29 cellular contexts compared by ENCODE assay signal in the genomic region with DNA sequence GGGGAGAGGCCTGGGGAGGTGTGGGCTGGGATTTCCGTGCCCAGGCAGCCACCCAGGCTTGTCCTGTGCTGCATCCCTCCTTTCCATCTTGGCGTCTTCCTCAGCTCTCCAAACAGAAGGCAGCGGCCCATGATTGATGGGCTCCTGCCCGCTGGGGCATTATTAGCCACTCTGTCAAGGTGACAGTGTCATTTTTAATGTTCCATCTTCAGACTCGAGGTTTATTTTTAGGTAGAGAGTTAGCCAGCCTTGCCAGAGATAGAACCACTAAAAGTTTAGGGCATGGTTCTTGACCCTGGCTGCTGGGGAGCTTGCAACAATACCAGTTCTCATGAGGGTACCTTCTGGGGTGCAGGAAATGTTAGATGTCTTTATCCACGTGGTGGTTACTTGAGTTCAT. TPM values are rescaled to one million over a fixed set of nuclear protein-coding genes. Genes with fewer than 3 reads are reported as not detected.
"Had no signal": no experiment of that assay in that cellular context is flagged by ENCODE, and none has a peak within 500 bp of the region (broad histone marks: within the 10 kb centered on the region; RNA-seq: fewer than 3 reads in every experiment).

No MANE protein-coding gene starts in this region.

- H3K9me3 ChIP-seq: colonic mucosa, left lung, lower lobe of right lung, suprapubic skin, transverse colon, upper lobe of right lung, uterus had no signal

- H3K27me3 ChIP-seq: colonic mucosa, esophagus muscularis mucosa, foreskin keratinocyte, gastroesophageal sphincter, left lung, ovary, suprapubic skin, transverse colon, upper lobe of right lung, uterus had no signal

- H3K36me3 Mint-ChIP-seq: immature natural killer cell; naive thymus-derived CD8-positive, alpha-beta T cell had no signal

- H3K27ac ChIP-seq: colonic mucosa, esophagus muscularis mucosa, foreskin keratinocyte, gastroesophageal sphincter, left lung, lower lobe of right lung, ovary, suprapubic skin, transverse colon, upper lobe of right lung, uterus had no signal

- ATAC-seq: foreskin keratinocyte; gastroesophageal sphincter; left lung; lower lobe of right lung; naive thymus-derived CD8-positive, alpha-beta T cell; sciatic nerve; stimulated activated naive CD8-positive, alpha-beta T cell treated with anti-CD3 and anti-CD28 coated beads, Interleukin-15, amount 100 ng/mL, for 72 hours; upper lobe of right lung had no signal

- DNase-seq: colonic mucosa; effector CD8-positive, alpha-beta T cell; foreskin keratinocyte; hypothalamus; immature natural killer cell; islet precursor cell; left lung; lower lobe of right lung; naive thymus-derived CD8-positive, alpha-beta T cell; nephron progenitor cell; occipital lobe; ovary; retina; stimulated activated CD4-positive, alpha-beta T cell treated with anti-CD3 and anti-CD28 coated beads, Interleukin-12 subunit alpha, Interleukin-12 subunit beta, amount 100 ng/mL, for 4 hours; stimulated activated CD4-positive, alpha-beta T cell treated with anti-CD3 and anti-CD28 coated beads, Interleukin-1b, Interleukin-23, amount 100 ng/mL, for 48 hours; stimulated activated CD4-positive, alpha-beta T cell treated with anti-CD3 and anti-CD28 coated beads, Interleukin-4, amount 100 ng/mL, for 1 hour; stimulated activated CD8-positive, alpha-beta memory T cell treated with anti-CD3 and anti-CD28 coated beads, Interleukin-4, amount 100 ng/mL, for 48 hours; stimulated activated naive CD4-positive, alpha-beta T cell; stimulated activated naive CD8-positive, alpha-beta T cell treated with anti-CD3 and anti-CD28 coated beads, Interleukin-15, amount 100 ng/mL, for 72 hours; transverse colon; upper lobe of right lung; uterus had no signal

- H3K36me3 ChIP-seq: colonic mucosa, esophagus muscularis mucosa, gastroesophageal sphincter, left lung, lower lobe of right lung, ovary, suprapubic skin, transverse colon, upper lobe of right lung, uterus had no signal

- H3K27ac Mint-ChIP-seq: dendritic cell treated with granulocyte-macrophage colony-stimulating factor and Interleukin-4, amounts not matched to agents 40 ng/mL and 50 ng/mL, for 4 days; immature natural killer cell; naive thymus-derived CD8-positive, alpha-beta T cell; nephron progenitor cell had no signal

- H3K4me3 ChIP-seq: colonic mucosa, esophagus muscularis mucosa, gastroesophageal sphincter, left lung, lower lobe of right lung, ovary, smooth muscle cell, suprapubic skin, transverse colon, upper lobe of right lung, uterus had no signal

- H3K9me3 Mint-ChIP-seq: dendritic cell treated with granulocyte-macrophage colony-stimulating factor and Interleukin-4, amounts not matched to agents 40 ng/mL and 50 ng/mL, for 4 days; immature natural killer cell; stimulated activated naive CD8-positive, alpha-beta T cell treated with anti-CD3 and anti-CD28 coated beads, Interleukin-15, amount 100 ng/mL, for 72 hours had no signal

- H3K4me1 Mint-ChIP-seq: immature natural killer cell; naive thymus-derived CD8-positive, alpha-beta T cell; stimulated activated naive CD8-positive, alpha-beta T cell treated with anti-CD3 and anti-CD28 coated beads, Interleukin-15, amount 100 ng/mL, for 72 hours had no signal

- H3K4me3 Mint-ChIP-seq: dendritic cell treated with granulocyte-macrophage colony-stimulating factor and Interleukin-4, amounts not matched to agents 40 ng/mL and 50 ng/mL, for 4 days; immature natural killer cell; naive thymus-derived CD8-positive, alpha-beta T cell; nephron progenitor cell; stimulated activated naive CD8-positive, alpha-beta T cell treated with anti-CD3 and anti-CD28 coated beads, Interleukin-15, amount 100 ng/mL, for 72 hours had no signal

- H3K4me1 ChIP-seq: colonic mucosa, foreskin keratinocyte, gastroesophageal sphincter, left lung, lower lobe of right lung, suprapubic skin, transverse colon, upper lobe of right lung, uterus had no signal

- H3K27me3 Mint-ChIP-seq: dendritic cell treated with granulocyte-macrophage colony-stimulating factor and Interleukin-4, amounts not matched to agents 40 ng/mL and 50 ng/mL, for 4 days; stimulated activated naive CD8-positive, alpha-beta T cell treated with anti-CD3 and anti-CD28 coated beads, Interleukin-15, amount 100 ng/mL, for 72 hours had no signal

RNA-seq across cellular contexts. Expression of gene TMEM132B, which starts 30.8 kb away (rescaled TPM):
- total RNA-seq: epithelial cell of proximal tubule; naive thymus-derived CD8-positive, alpha-beta T cell; smooth muscle cell had no signal
- polyA plus RNA-seq: immature natural killer cell; naive thymus-derived CD8-positive, alpha-beta T cell had no signal
